22 cellular contexts compared by ENCODE assay signal in the genomic region with DNA sequence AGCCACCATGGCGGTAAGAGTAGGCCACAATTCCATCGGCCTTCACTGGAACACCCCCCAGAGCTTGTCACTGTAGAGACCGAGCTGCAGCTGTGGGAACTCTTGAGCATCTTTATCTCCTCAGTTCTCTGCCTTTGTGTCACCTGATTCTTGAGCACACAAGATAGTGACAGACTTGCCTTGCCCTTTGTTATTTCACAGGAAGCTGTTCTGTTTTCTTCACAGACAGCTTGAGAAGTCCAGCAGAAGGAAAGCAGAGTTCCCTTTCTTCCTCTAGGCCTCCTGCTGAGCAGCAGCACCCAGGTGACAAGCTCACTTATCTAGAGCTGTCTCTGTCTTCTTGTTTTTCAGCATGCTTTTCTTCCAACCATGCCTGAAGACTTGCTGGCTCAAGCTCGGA.
"Had no signal": no experiment of that assay in that cellular context is flagged by ENCODE, and none has a peak within 500 bp of the region (broad histone marks: within the 10 kb centered on the region; RNA-seq: fewer than 3 reads in every experiment).

No MANE protein-coding gene starts in this region.

- H3K27ac Mint-ChIP-seq: mesothelial cell of epicardium, nephron had no signal

- H3K4me3 ChIP-seq: esophagus squamous epithelium, gastroesophageal sphincter, psoas muscle, right lobe of liver, stomach, thoracic aorta, transverse colon had no signal

- H3K4me1 ChIP-seq: esophagus squamous epithelium, gastroesophageal sphincter, psoas muscle, right lobe of liver, stomach, transverse colon had no signal

- H3K4me1 Mint-ChIP-seq: mesothelial cell of epicardium, nephron had no signal

- H3K27me3 ChIP-seq: esophagus squamous epithelium, gastroesophageal sphincter, right lobe of liver, stomach, transverse colon had no signal

- H3K4me3 Mint-ChIP-seq: mesothelial cell of epicardium, nephron had no signal

- H2AFZ ChIP-seq: parathyroid adenoma had no signal

- H3K27ac ChIP-seq: esophagus squamous epithelium, gastroesophageal sphincter, parathyroid adenoma, psoas muscle, right lobe of liver, stomach, thoracic aorta, transverse colon had no signal

- H3K9me3 Mint-ChIP-seq: mesothelial cell of epicardium, nephron had no signal

- H3K9ac ChIP-seq: parathyroid adenoma had no signal

- H3K9me3 ChIP-seq: esophagus squamous epithelium, gastroesophageal sphincter, psoas muscle, right lobe of liver, stomach, thoracic aorta, transverse colon had no signal

- DNase-seq: effector memory CD4-positive, alpha-beta T cell; esophagus squamous epithelium; foreskin fibroblast; glutamatergic neuron; islet precursor cell; occipital lobe; retina; stimulated activated CD4-positive, alpha-beta T cell treated with anti-CD3 and anti-CD28 coated beads, Interleukin-15, amount 100 ng/mL, for 24 hours; stimulated activated CD4-positive, alpha-beta T cell treated with anti-CD3 and anti-CD28 coated beads, Interleukin-1b, Interleukin-23, amount 100 ng/mL, for 48 hours; stimulated activated CD4-positive, alpha-beta T cell treated with anti-CD3 and anti-CD28 coated beads, Interleukin-4, amount 100 ng/mL, for 24 hours; stimulated activated naive CD4-positive, alpha-beta T cell; stomach; substantia nigra; transverse colon had no signal

- ATAC-seq: gastroesophageal sphincter, left lobe of liver, psoas muscle, right lobe of liver had no signal
